ENCODE assay signal across 9 cellular contexts in the genomic region with DNA sequence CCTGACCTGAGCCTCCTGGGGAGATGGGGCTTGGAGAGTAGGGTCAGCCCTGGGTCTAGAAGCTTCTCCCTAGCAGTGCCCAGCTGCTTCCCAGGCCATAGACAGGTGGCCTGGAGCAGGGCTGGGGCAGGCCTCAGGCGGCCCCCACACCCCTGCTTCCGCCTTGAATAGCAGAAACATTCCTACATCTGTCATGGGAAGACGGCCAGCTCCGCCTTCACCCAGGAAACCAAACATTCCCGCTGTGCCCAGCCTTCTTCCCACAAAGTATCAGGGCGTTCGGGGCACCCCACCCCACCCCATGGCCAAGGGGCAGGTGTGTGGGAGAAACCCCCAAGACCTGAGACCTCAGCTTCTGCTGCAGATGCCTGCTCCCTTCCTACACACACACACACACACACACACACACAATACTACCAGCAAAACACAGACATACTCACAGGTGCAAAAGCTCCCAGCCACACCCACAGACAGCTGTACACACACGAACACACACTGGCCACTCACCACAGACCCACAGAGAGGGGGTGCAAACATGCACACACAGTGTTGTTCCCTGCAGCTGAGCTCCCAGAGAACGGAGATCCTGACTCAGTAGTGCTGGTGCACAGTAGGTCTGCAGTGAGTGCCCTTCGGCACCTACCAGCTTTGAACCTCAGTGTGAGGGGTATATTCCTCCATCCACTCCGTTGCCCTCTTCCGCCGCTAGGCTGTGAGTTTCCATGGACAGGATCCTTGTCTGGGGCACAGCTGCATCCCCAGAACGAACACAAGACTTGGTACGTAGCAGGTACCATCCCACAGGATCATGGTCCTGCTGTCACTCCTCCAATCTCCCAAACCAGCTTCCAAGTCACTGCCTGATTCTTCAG. TPM values are rescaled to one million over a fixed set of nuclear protein-coding genes. Genes with fewer than 3 reads are reported as not detected.
DNase-seq lines count a peak whose midpoint lies in the region; ATAC-seq, FAIRE-seq and TF ChIP-seq lines count a peak whose summit lies in the region.
"Had no signal": no experiment of that assay in that cellular context is flagged by ENCODE, and none has a peak within 500 bp of the region (broad histone marks: within the 10 kb centered on the region; RNA-seq: fewer than 3 reads in every experiment).

No MANE protein-coding gene starts in this region.

- H3K4me1 ChIP-seq in CD8-positive, alpha-beta T cell (ENCODE audit: insufficient read depth, low read length): peaks cover 7% of the 10 kb centered on the region
- H3K4me1 ChIP-seq in GM12878 (ENCODE audit: control insufficient read depth, insufficient read depth, low read length) (peaks cover 7% of the 10 kb centered on the region), mucosa of descending colon (ENCODE audit: low read depth) (peaks cover 7% of the 10 kb centered on the region)

- H2AFZ ChIP-seq in GM12878 (ENCODE audit: control insufficient read depth, low read depth, low read length): no peak overlapping the region

- no peaks in the 10 kb centered on the region for H3K9me3 ChIP-seq in CD8-positive, alpha-beta T cell (ENCODE audit: low read length)
- H3K9me3 ChIP-seq in GM12878 (replicated peaks; ENCODE audit: control insufficient read depth, insufficient read depth, low read length) (no peaks in the 10 kb centered on the region), mucosa of descending colon (no peaks in the 10 kb centered on the region)

- peak in 1 of 7 experiments; percentile 30 for DNase-seq in CD8-positive, alpha-beta T cell
- DNase-seq in HS-27A (ENCODE audit: low read depth) (peak; percentile 35), GM12878 (ENCODE audit: low read depth, low spot score) (no peak), mucosa of descending colon (peak in 1 of 3 donors; percentile 37), hypothalamus (lab: John Stamatoyannopoulos, UW) (no peak), NCI-H2227 (lab: John Stamatoyannopoulos, UW; ENCODE audit: unreplicated experiment) (no peak), ureter (ENCODE audit: low spot score) (no peak)
- DNase-seq in T-helper 2 cell treated with Interferon-gamma antibody and Interleukin-4, amounts not matched to agents 5 μg/mL and 100 μg/mL, for 36 hours (ENCODE audit: low spot score): no peak
- DNase-seq: cerebellar nuclear complex had no signal

- no peak overlapping the region for H3K4me2 ChIP-seq in GM12878 (ENCODE audit: control insufficient read depth, insufficient read depth)

- H3K9me3 Mint-ChIP-seq in CD8-positive, alpha-beta T cell: no peaks in the 10 kb centered on the region
- no peaks in the 10 kb centered on the region for H3K9me3 Mint-ChIP-seq in T-helper 2 cell treated with Interferon-gamma antibody and Interleukin-4, amounts not matched to agents 5 μg/mL and 100 μg/mL, for 36 hours

- in situ Hi-C loops in GM12878 (cut with MboI): no loop called here

- no peak overlapping the region for H3K9ac ChIP-seq in GM12878 (ENCODE audit: control insufficient read depth, insufficient read depth, low read length)

- no peaks in the 10 kb centered on the region for H3K36me3 ChIP-seq in CD8-positive, alpha-beta T cell (ENCODE audit: insufficient read depth, low read length)
- H3K36me3 ChIP-seq in GM12878 (ENCODE audit: control insufficient read depth in 2 of 2, insufficient read depth in 2 of 2, low read length in 1 of 2) (no peaks in the 10 kb centered on the region), mucosa of descending colon (ENCODE audit: low read depth) (no peaks in the 10 kb centered on the region)

- H3K79me2 ChIP-seq in GM12878 (ENCODE audit: control insufficient read depth, insufficient read depth, low read length): no peaks in the 10 kb centered on the region

- RAD21 ChIA-PET in GM12878 (lab: Charles Lee; ENCODE audit: unreplicated experiment): no interaction called here

- peak; percentile 8 for ATAC-seq in CD8-positive, alpha-beta T cell
- ATAC-seq in GM12878 (no peak), mucosa of descending colon (peak; percentile 75)

- BruUV-seq in GM12878 (replicated peaks; lab: Mats Ljungman, UMichigan): no TSS peak

- WGBS in GM12878 (ENCODE audit: insufficient coverage, insufficient replicate concordance, low lambda C conversion rate, missing lambda C conversion rate): 40% methylated on average over 15 of the region's 15 CpGs

- TF ChIP-seq EP300 in GM12878 (IDR thresholded peaks at IDR 0.05; ENCODE audit: borderline replicate concordance in 1 of 2, control insufficient read depth in 1 of 2, low read depth in 2 of 2, low read length in 2 of 2): no peak

- TF ChIP-seq RAD21 in GM12878 (IDR thresholded peaks at IDR 0.05; ENCODE audit: insufficient read depth, low read depth, low read length): no peak

- FAIRE-seq in GM12878 (lab: Jason Lieb, UNC): no peak

- POLR2A ChIA-PET in CD8-positive, alpha-beta T cell (lab: Charles Lee): interaction anchor here (0.6 to 0.8 kb wide), 2 partner anchors 24 to 34 kb away, joined by 3 read pairs; no protein-coding TSS in a partner anchor
- POLR2A ChIA-PET in GM12878 (lab: Charles Lee): no interaction called here

- no peaks in the 10 kb centered on the region for H3K27me3 ChIP-seq in CD8-positive, alpha-beta T cell (ENCODE audit: insufficient read depth, low read length)
- no peaks in the 10 kb centered on the region; a peak in 2 of 4 replicates for H3K27me3 ChIP-seq in GM12878 (replicated peaks in 1 of 2; ENCODE audit: control insufficient read depth in 2 of 2, insufficient read depth in 2 of 2, low read length in 1 of 2)

- H3K27ac ChIP-seq in CD8-positive, alpha-beta T cell (ENCODE audit: low read depth, low read length): no peak overlapping the region
- no peak overlapping the region for H3K27ac ChIP-seq in GM12878 (ENCODE audit: control insufficient read depth, insufficient read depth)

- peaks cover 21% of the 10 kb centered on the region for H3K4me1 Mint-ChIP-seq in CD8-positive, alpha-beta T cell (ENCODE audit: low read depth)
- H3K4me1 Mint-ChIP-seq in T-helper 2 cell treated with Interferon-gamma antibody and Interleukin-4, amounts not matched to agents 5 μg/mL and 100 μg/mL, for 36 hours (ENCODE audit: low read depth): peaks cover 7% of the 10 kb centered on the region

- H3K4me3 Mint-ChIP-seq in CD8-positive, alpha-beta T cell: no peak overlapping the region
- no peak overlapping the region for H3K4me3 Mint-ChIP-seq in T-helper 2 cell treated with Interferon-gamma antibody and Interleukin-4, amounts not matched to agents 5 μg/mL and 100 μg/mL, for 36 hours

- SMC1A ChIA-PET in GM12878 (lab: Charles Lee; ENCODE audit: uncharacterized antibody, unreplicated experiment): interaction anchor here (1.6 kb wide), 1 partner anchor 8 kb away, joined by 4 read pairs; no protein-coding TSS in a partner anchor

- H3K36me3 Mint-ChIP-seq in CD8-positive, alpha-beta T cell: no peaks in the 10 kb centered on the region
- no peaks in the 10 kb centered on the region for H3K36me3 Mint-ChIP-seq in T-helper 2 cell treated with Interferon-gamma antibody and Interleukin-4, amounts not matched to agents 5 μg/mL and 100 μg/mL, for 36 hours (ENCODE audit: low read depth)

- intact Hi-C loops in CD8-positive, alpha-beta T cell (cut with DNase I, micrococcal nuclease): loop anchor here in 1 of 2 experiments (5.0 kb wide), 2 partner anchors 35 kb away; a partner anchor contains a TSS
- intact Hi-C loops in GM12878 (cut with micrococcal nuclease; ENCODE audit: unreplicated experiment): no loop called here
- intact Hi-C loops in mucosa of descending colon (cut with DNase I, micrococcal nuclease): no loop called here

- no peaks in the 10 kb centered on the region for H3K27me3 Mint-ChIP-seq in CD8-positive, alpha-beta T cell (ENCODE audit: low read depth)
- H3K27me3 Mint-ChIP-seq in T-helper 2 cell treated with Interferon-gamma antibody and Interleukin-4, amounts not matched to agents 5 μg/mL and 100 μg/mL, for 36 hours (ENCODE audit: low read depth): peaks cover 12% of the 10 kb centered on the region

- no peak overlapping the region for H3K4me3 ChIP-seq in CD8-positive, alpha-beta T cell (ENCODE audit: low read depth, low read length)
- H3K4me3 ChIP-seq in GM12878 (no peak overlapping the region), mucosa of descending colon (no peak overlapping the region)

- TF ChIP-seq CTCF in CD8-positive, alpha-beta T cell (IDR thresholded peaks at IDR 0.05): no peak
- no peak for TF ChIP-seq CTCF in GM12878 (IDR thresholded peaks at IDR 0.05 in 2 of 3, conservative IDR thresholded peaks at IDR 0.05 in 1 of 3; ENCODE audit: control insufficient read depth in 2 of 3, extremely low read depth in 1 of 3, insufficient read depth in 1 of 3, low read depth in 3 of 3, low read length in 3 of 3)
- no peak for TF ChIP-seq CTCF in mucosa of descending colon (IDR thresholded peaks at IDR 0.05)

- no peak for TF ChIP-seq POLR2A in GM12878 (IDR thresholded peaks at IDR 0.05; ENCODE audit: low read depth, low read length)

- H4K20me1 ChIP-seq in GM12878 (ENCODE audit: control insufficient read depth, insufficient read depth): no peaks in the 10 kb centered on the region

- CTCF ChIA-PET in CD8-positive, alpha-beta T cell (lab: Charles Lee): interaction anchor here (0.7 to 2.3 kb wide), 6 partner anchors 9 to 297 kb away, joined by 3 to 6 read pairs (median 4); no protein-coding TSS in a partner anchor
- CTCF ChIA-PET in GM12878 (lab: Yijun Ruan, JAX): interaction anchor here (1.6 kb wide), 1 partner anchor 110 kb away, joined by 4 read pairs; no protein-coding TSS in a partner anchor

- H3K27ac Mint-ChIP-seq in CD8-positive, alpha-beta T cell: peak overlapping the region; percentile 57
- H3K27ac Mint-ChIP-seq in T-helper 2 cell treated with Interferon-gamma antibody and Interleukin-4, amounts not matched to agents 5 μg/mL and 100 μg/mL, for 36 hours: no peak overlapping the region

RNA-seq across cellular contexts. Expression of a gene that starts 37.4 kb away (rescaled TPM):
- total RNA-seq in CD8-positive, alpha-beta T cell: 1 to 10 TPM; 1.8 to 2.4 TPM
- not detected in 2 replicates for total RNA-seq in GM12878 (2013; cell fraction: nucleolus; rRNA removed)
- total RNA-seq in GM12878 (2014; rRNA removed) (0.56 and 1.0 TPM in 2 replicates), GM12878 (2014; rRNA removed; fragmentation: Illumina TruSeq; extraction: Trizol) (0.46 and 0.58 TPM in 2 replicates), GM12878 (2021) (0.98 and 1.1 TPM in 2 replicates), mucosa of descending colon (10 to 100 TPM in 1 of 3 donors, 1 to 10 TPM in 2; 1.8 to 16.6 (median 5.4) TPM), ureter (5.9 TPM)
- 0.25 TPM for polyA plus RNA-seq in GM12878 (2011; ENCODE audit: low read depth)
- polyA plus RNA-seq in GM12878 (2011; rRNA removed) (not detected in 2 replicates), GM12878 (2014; fragmentation: Illumina TruSeq; extraction: Trizol) (0.29 and 0.57 TPM in 2 replicates), GM12878 (2014; fragmentation: Nextera tagmentation; extraction: Ambion mirVana) (under 1 TPM; 0.13 to 0.19 TPM), GM12878 (2014; rRNA removed) (0.76 and 0.91 TPM in 2 replicates), GM12878 (2016; fragmentation: Nextera tagmentation; extraction: Ambion mirVana) (under 1 TPM; 0.23 to 0.24 TPM)
- polyA plus RNA-seq in GM12878 (2011; cell fraction: cytosol; rRNA removed): 0.07 TPM in 1 of 2 replicates, not detected in the other
- 0.09 and 0.19 TPM in 2 replicates for polyA plus RNA-seq in GM12878 (2011; cell fraction: nucleus; rRNA removed)
- 0.39 and 1.6 TPM in 2 replicates for polyA plus RNA-seq in GM12878 (2012)
- polyA minus RNA-seq in GM12878 (2011; rRNA and poly(A)+ RNA removed): not detected in 2 replicates
- polyA minus RNA-seq in GM12878 (2011; cell fraction: cytosol; rRNA and poly(A)+ RNA removed): not detected in 2 replicates
- not detected in 2 replicates for polyA minus RNA-seq in GM12878 (2011; cell fraction: nucleus; rRNA and poly(A)+ RNA removed)

RNA-seq across cellular contexts. Expression of a gene that starts 54.9 kb away (rescaled TPM):
- total RNA-seq in CD8-positive, alpha-beta T cell: 10 to 100 TPM; 34.2 to 37.2 TPM
- total RNA-seq in GM12878 (2013; cell fraction: nucleolus; rRNA removed): 41.7 and 53.2 TPM in 2 replicates
- total RNA-seq in GM12878 (2014; rRNA removed) (6.0 and 7.1 TPM in 2 replicates), GM12878 (2014; rRNA removed; fragmentation: Illumina TruSeq; extraction: Trizol) (4.0 and 4.7 TPM in 2 replicates), GM12878 (2021) (13.5 and 13.6 TPM in 2 replicates), mucosa of descending colon (100 to 1,000 TPM in 1 of 3 donors, 10 to 100 TPM in 2; 23.6 to 125 (median 29.2) TPM), ureter (63.6 TPM)
- 8.1 TPM for polyA plus RNA-seq in GM12878 (2011; ENCODE audit: low read depth)
- polyA plus RNA-seq in GM12878 (2011; rRNA removed) (9.7 and 15.2 TPM in 2 replicates), GM12878 (2014; fragmentation: Illumina TruSeq; extraction: Trizol) (4.7 and 7.6 TPM in 2 replicates), GM12878 (2014; fragmentation: Nextera tagmentation; extraction: Ambion mirVana) (under 1 TPM; 0.18 to 0.64 TPM), GM12878 (2014; rRNA removed) (13.9 and 17.2 TPM in 2 replicates), GM12878 (2016; fragmentation: Nextera tagmentation; extraction: Ambion mirVana) (1 to 10 TPM; 2.7 to 5.1 TPM)
- polyA plus RNA-seq in GM12878 (2011; cell fraction: cytosol; rRNA removed): 16.7 and 22.1 TPM in 2 replicates
- 40.9 and 48.3 TPM in 2 replicates for polyA plus RNA-seq in GM12878 (2011; cell fraction: nucleus; rRNA removed)
- polyA plus RNA-seq in GM12878 (2012): 18.0 and 19.0 TPM in 2 replicates
- polyA minus RNA-seq in GM12878 (2011; rRNA and poly(A)+ RNA removed): 11.4 and 20.2 TPM in 2 replicates
- 7.2 and 7.4 TPM in 2 replicates for polyA minus RNA-seq in GM12878 (2011; cell fraction: cytosol; rRNA and poly(A)+ RNA removed)
- 11.5 and 21.8 TPM in 2 replicates for polyA minus RNA-seq in GM12878 (2011; cell fraction: nucleus; rRNA and poly(A)+ RNA removed)
